26 cellular contexts compared by ENCODE assay signal in genomic region chr6:35388023-35388422, GRCh38. TPM values are rescaled to one million over a fixed set of nuclear protein-coding genes. Genes with fewer than 3 reads are reported as not detected.
DNase-seq lines count a peak whose midpoint lies in the region; ATAC-seq and TF ChIP-seq lines count a peak whose summit lies in the region.
"Had no signal": no experiment of that assay in that cellular context is flagged by ENCODE, and none has a peak within 500 bp of the region (broad histone marks: within the 10 kb centered on the region; RNA-seq: fewer than 3 reads in every experiment).

No MANE protein-coding gene starts in this region.

- H3K9me3 Mint-ChIP-seq in stimulated activated naive CD8-positive, alpha-beta T cell treated with anti-CD3 and anti-CD28 coated beads, Interleukin-15, amount 100 ng/mL, for 72 hours: peaks cover 0 to 2% of the 10 kb centered on the region in 2 donors
- H3K9me3 Mint-ChIP-seq in activated T-helper 17 cell treated with anti-CD3 and anti-CD28 coated beads, Interleukin-2, amount 50 U/mL, for 72 hours: no peaks in the 10 kb centered on the region
- no peaks in the 10 kb centered on the region for H3K9me3 Mint-ChIP-seq in type B pancreatic cell
- H3K9me3 Mint-ChIP-seq: activated T-cell treated with anti-CD3 and anti-CD28 coated beads, Interleukin-2, amount 50 U/mL, for 72 hours had no signal

- H3K4me3 Mint-ChIP-seq in stimulated activated naive CD8-positive, alpha-beta T cell treated with anti-CD3 and anti-CD28 coated beads, Interleukin-15, amount 100 ng/mL, for 72 hours: no peak overlapping the region
- H3K4me3 Mint-ChIP-seq in activated T-helper 17 cell treated with anti-CD3 and anti-CD28 coated beads, Interleukin-2, amount 50 U/mL, for 72 hours: no peak overlapping the region
- H3K4me3 Mint-ChIP-seq in type B pancreatic cell: no peak overlapping the region
- H3K4me3 Mint-ChIP-seq: activated T-cell treated with anti-CD3 and anti-CD28 coated beads, Interleukin-2, amount 50 U/mL, for 72 hours; endodermal cell; GM23338; nephron progenitor cell had no signal

- peak overlapping the region; percentile 9 to 55 for H3K27ac Mint-ChIP-seq in stimulated activated naive CD8-positive, alpha-beta T cell treated with anti-CD3 and anti-CD28 coated beads, Interleukin-15, amount 100 ng/mL, for 72 hours
- peak overlapping the region; percentile 37 for H3K27ac Mint-ChIP-seq in activated T-helper 17 cell treated with anti-CD3 and anti-CD28 coated beads, Interleukin-2, amount 50 U/mL, for 72 hours
- H3K27ac Mint-ChIP-seq in type B pancreatic cell: peak overlapping the region; percentile 11
- H3K27ac Mint-ChIP-seq: activated T-cell treated with anti-CD3 and anti-CD28 coated beads, Interleukin-2, amount 50 U/mL, for 72 hours; endodermal cell; GM23338 had no signal

- TF ChIP-seq CTCF in type B pancreatic cell (conservative IDR thresholded peaks at IDR 0.05): no peak

- ATAC-seq in stimulated activated naive CD8-positive, alpha-beta T cell treated with anti-CD3 and anti-CD28 coated beads, Interleukin-15, amount 100 ng/mL, for 72 hours: no peak
- ATAC-seq in stimulated activated naive CD8-positive, alpha-beta T cell treated with anti-CD3 and anti-CD28 coated beads, Interleukin-15, Interleukin-2, amounts not matched to agents 100 U/mL and 50 U/mL, for 24 hours: no peak
- ATAC-seq in activated T-helper 17 cell treated with anti-CD3 and anti-CD28 coated beads, Interleukin-2, amount 50 U/mL, for 72 hours (replicated peaks): no peak
- ATAC-seq: activated T-cell treated with anti-CD3 and anti-CD28 coated beads, Interleukin-2, amount 50 U/mL, for 72 hours; esophagus mucosa; GM23338; pancreas had no signal

- no peaks in the 10 kb centered on the region for H3K27me3 Mint-ChIP-seq in stimulated activated naive CD8-positive, alpha-beta T cell treated with anti-CD3 and anti-CD28 coated beads, Interleukin-15, amount 100 ng/mL, for 72 hours
- no peaks in the 10 kb centered on the region for H3K27me3 Mint-ChIP-seq in activated T-helper 17 cell treated with anti-CD3 and anti-CD28 coated beads, Interleukin-2, amount 50 U/mL, for 72 hours
- no peaks in the 10 kb centered on the region for H3K27me3 Mint-ChIP-seq in type B pancreatic cell

- no peak for DNase-seq in stimulated activated naive CD8-positive, alpha-beta T cell treated with anti-CD3 and anti-CD28 coated beads, Interleukin-15, amount 100 ng/mL, for 72 hours
- DNase-seq in stimulated activated naive CD8-positive, alpha-beta T cell treated with anti-CD3 and anti-CD28 coated beads, Interleukin-15, Interleukin-2, amounts not matched to agents 100 U/mL and 50 U/mL, for 24 hours: no peak
- DNase-seq in MV-4-11 (lab: John Stamatoyannopoulos, UW): peak; percentile 87
- DNase-seq in type B pancreatic cell (ENCODE audit: extremely low spot score, unreplicated experiment): no peak
- DNase-seq in DMS153 (lab: John Stamatoyannopoulos, UW): no peak
- DNase-seq in stimulated activated CD4-positive, alpha-beta T cell treated with anti-CD3 and anti-CD28 coated beads, Interleukin-4, amount 100 ng/mL, for 4 hours: no peak
- DNase-seq in GM19240 (ENCODE audit: insufficient read length, low spot score): no peak
- DNase-seq: activated CD4-positive, alpha-beta T cell treated with anti-CD3 and anti-CD28 coated beads for 48 hours; activated naive CD4-positive, alpha-beta T cell treated with anti-CD3 and anti-CD28 coated beads, Interleukin-2, amount 50 U/mL, for 16 hours; activated T-cell treated with anti-CD3 and anti-CD28 coated beads, Interleukin-2, amount 50 U/mL, for 72 hours; BE2C; COR-L47; endodermal cell; foreskin fibroblast; NCI-H1105 treated with DMSO at 0.1 percent for 48 hours; NCI-H2029; NCI-H524 treated with DMSO at 0.1 percent for 48 hours; nephron progenitor cell; pancreas; RPMI8226; SK-N-SH; stimulated activated CD4-positive, alpha-beta T cell treated with anti-CD3 and anti-CD28 coated beads, Interleukin-2, amount 100 ng/mL, for 24 hours; WERI-Rb-1 had no signal

- peaks cover 2% of the 10 kb centered on the region for H3K36me3 Mint-ChIP-seq in activated T-helper 17 cell treated with anti-CD3 and anti-CD28 coated beads, Interleukin-2, amount 50 U/mL, for 72 hours (ENCODE audit: low read depth)
- H3K36me3 Mint-ChIP-seq in type B pancreatic cell: peaks cover 5% of the 10 kb centered on the region

- peaks cover 55% of the 10 kb centered on the region for H3K4me1 Mint-ChIP-seq in stimulated activated naive CD8-positive, alpha-beta T cell treated with anti-CD3 and anti-CD28 coated beads, Interleukin-15, amount 100 ng/mL, for 72 hours
- peaks cover 24% of the 10 kb centered on the region for H3K4me1 Mint-ChIP-seq in activated T-helper 17 cell treated with anti-CD3 and anti-CD28 coated beads, Interleukin-2, amount 50 U/mL, for 72 hours
- peaks cover 20% of the 10 kb centered on the region for H3K4me1 Mint-ChIP-seq in type B pancreatic cell (ENCODE audit: unreplicated experiment)

RNA-seq across cellular contexts. Expression of gene PPARD, which starts 45.7 kb away (rescaled TPM):
- 10 to 100 TPM; 21.0 to 27.9 TPM for total RNA-seq in activated T-helper 17 cell treated with anti-CD3 and anti-CD28 coated beads, Interleukin-2, amount 50 U/mL, for 72 hours
- 21.9 and 27.1 TPM in 2 replicates for total RNA-seq in type B pancreatic cell (ENCODE audit: low replicate concordance)
